In the genomic region with DNA sequence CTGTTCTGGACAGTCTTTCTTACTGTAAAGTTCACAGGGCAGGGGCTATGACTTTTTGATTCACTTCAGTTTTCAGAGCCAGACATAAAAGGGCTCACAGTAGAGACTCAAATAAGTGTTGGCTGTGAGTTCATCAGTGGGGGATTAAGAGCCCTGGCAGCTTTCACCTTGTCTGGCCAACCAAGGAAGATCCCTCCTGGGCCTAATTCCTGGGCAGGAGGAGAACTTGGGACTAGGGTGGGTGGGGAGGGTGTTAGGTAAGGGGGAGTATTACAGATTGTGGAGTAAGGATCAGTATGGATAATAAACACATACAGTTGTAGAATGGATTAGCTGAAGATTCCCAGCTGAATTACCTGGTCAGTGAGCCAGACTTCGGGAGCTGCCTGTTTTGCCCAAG, we compare ENCODE assay signal across 9 cellular contexts. TPM values are rescaled to one million over a fixed set of nuclear protein-coding genes. Genes with fewer than 3 reads are reported as not detected.
DNase-seq lines count a peak whose midpoint lies in the region; ATAC-seq and TF ChIP-seq lines count a peak whose summit lies in the region.
"Had no signal": no experiment of that assay in that cellular context is flagged by ENCODE, and none has a peak within 500 bp of the region (broad histone marks: within the 10 kb centered on the region; RNA-seq: fewer than 3 reads in every experiment).

No MANE protein-coding gene starts in this region.

- H3K4me1 Mint-ChIP-seq in dendritic cell treated with granulocyte-macrophage colony-stimulating factor and Interleukin-4, amounts not matched to agents 40 ng/mL and 50 ng/mL, for 4 days (ENCODE audit: low read depth) = peaks cover 34% of the 10 kb centered on the region
- peaks cover 25% of the 10 kb centered on the region for H3K4me1 Mint-ChIP-seq in neural progenitor cell

- H3K9me3 ChIP-seq in BLaER1 treated with 17β-estradiol and CSF1 and Interleukin-3, amounts not matched to agents 10 nM and 100 nM (replicated peaks in 1 of 11) = no peaks in the 10 kb centered on the region
- H3K9me3 ChIP-seq in Karpas-422 (ENCODE audit: low read length) (no peaks in the 10 kb centered on the region), neural progenitor cell (ENCODE audit: low read depth) (no peaks in the 10 kb centered on the region)

- intact Hi-C loops in dendritic cell treated with granulocyte-macrophage colony-stimulating factor and Interleukin-4, amounts not matched to agents 40 ng/mL and 50 ng/mL, for 4 days (cut with micrococcal nuclease) = loop anchor here (5.0 kb wide), 3 partner anchors 80 to 315 kb away; partner anchors contain the start of genes ALMS1 and SMYD5

- peaks cover 5% of the 10 kb centered on the region for H3F3A ChIP-seq in neural progenitor cell (ENCODE audit: low read depth)

- peak overlapping the region; percentile 89; the same call in 1 of the 2 replicates for H2AFZ ChIP-seq in Karpas-422 (ENCODE audit: low read length)
- peak overlapping the region; percentile 83 for H2AFZ ChIP-seq in neural progenitor cell (replicated peaks)

- H3K4me3 Mint-ChIP-seq in dendritic cell treated with granulocyte-macrophage colony-stimulating factor and Interleukin-4, amounts not matched to agents 40 ng/mL and 50 ng/mL, for 4 days = peak overlapping the region; percentile 91
- H3K4me3 Mint-ChIP-seq in neural progenitor cell = peak overlapping the region; percentile 92

- H3K9ac ChIP-seq in BLaER1 treated with 17β-estradiol and CSF1 and Interleukin-3, amounts not matched to agents 10 nM and 100 nM = peak overlapping the region in 9 of 11 experiments; percentile 87 to 92 (median 89); a peak in 17 of 22 replicates
- H3K9ac ChIP-seq in Karpas-422 (ENCODE audit: low read length) (peak overlapping the region; percentile 81), neural progenitor cell (no peak overlapping the region)

- H3K36me3 ChIP-seq in BLaER1 treated with 17β-estradiol and CSF1 and Interleukin-3, amounts not matched to agents 10 nM and 100 nM = peaks cover 0 to 34% (median 11%) of the 10 kb centered on the region in 11 experiments; a peak in 11 of 22 replicates
- H3K36me3 ChIP-seq in Karpas-422 (ENCODE audit: insufficient read depth, low read length) = no peaks in the 10 kb centered on the region
- H3K36me3 ChIP-seq in neural progenitor cell = no peaks in the 10 kb centered on the region

- no peaks in the 10 kb centered on the region for H3K9me2 ChIP-seq in Karpas-422 (replicated peaks; ENCODE audit: insufficient read depth, low read length)

- no peaks in the 10 kb centered on the region for H3K79me2 ChIP-seq in Karpas-422 (ENCODE audit: low read length)
- H3K79me2 ChIP-seq in neural progenitor cell (ENCODE audit: low read depth) = no peaks in the 10 kb centered on the region

- no peaks in the 10 kb centered on the region for H3K27me3 ChIP-seq in BLaER1 treated with 17β-estradiol and CSF1 and Interleukin-3, amounts not matched to agents 10 nM and 100 nM
- H3K27me3 ChIP-seq in Karpas-422 (ENCODE audit: low read length) = no peaks in the 10 kb centered on the region
- peaks cover 38% of the 10 kb centered on the region for H3K27me3 ChIP-seq in neural progenitor cell

- H3K4me2 ChIP-seq in BLaER1 treated with 17β-estradiol and CSF1 and Interleukin-3, amounts not matched to agents 10 nM and 100 nM = peak overlapping the region; percentile 88 to 97 (median 93)
- H3K4me2 ChIP-seq in Karpas-422 (ENCODE audit: low read depth, low read length, poor library complexity, severe bottlenecking) (peak overlapping the region; percentile 91), neural progenitor cell (peak overlapping the region; percentile 90)

- H4K20me1 ChIP-seq in BLaER1 treated with 17β-estradiol and CSF1 and Interleukin-3, amounts not matched to agents 10 nM and 100 nM = peaks cover 0 to 47% (median 12%) of the 10 kb centered on the region in 11 experiments; a peak in 12 of 22 replicates
- no peaks in the 10 kb centered on the region for H4K20me1 ChIP-seq in Karpas-422 (ENCODE audit: insufficient read depth, low read depth, low read length)
- H4K20me1 ChIP-seq in neural progenitor cell (ENCODE audit: low read depth) = no peaks in the 10 kb centered on the region

- no peak for ATAC-seq in GM21619 (IDR thresholded peaks at IDR 0.05; ENCODE audit: unreplicated experiment)

- no peaks in the 10 kb centered on the region for H3K9me3 Mint-ChIP-seq in dendritic cell treated with granulocyte-macrophage colony-stimulating factor and Interleukin-4, amounts not matched to agents 40 ng/mL and 50 ng/mL, for 4 days
- no peaks in the 10 kb centered on the region for H3K9me3 Mint-ChIP-seq in neural progenitor cell

- peaks cover 15% of the 10 kb centered on the region for H3K36me3 Mint-ChIP-seq in dendritic cell treated with granulocyte-macrophage colony-stimulating factor and Interleukin-4, amounts not matched to agents 40 ng/mL and 50 ng/mL, for 4 days (ENCODE audit: low read depth)
- peaks cover 4% of the 10 kb centered on the region for H3K36me3 Mint-ChIP-seq in neural progenitor cell

- no peak for TF ChIP-seq CTCF in neural progenitor cell (IDR thresholded peaks at IDR 0.05)

- peaks cover 18 to 31% (median 25%) of the 10 kb centered on the region in 10 experiments for H3K4me1 ChIP-seq in BLaER1 treated with 17β-estradiol and CSF1 and Interleukin-3, amounts not matched to agents 10 nM and 100 nM
- H3K4me1 ChIP-seq in Karpas-422 (ENCODE audit: low read length) (peaks cover 18% of the 10 kb centered on the region), neural progenitor cell (peaks cover 9% of the 10 kb centered on the region)

- peak overlapping the region; percentile 75 to 92 (median 81); a peak in 18 of 20 replicates for H3K4me3 ChIP-seq in BLaER1 treated with 17β-estradiol and CSF1 and Interleukin-3, amounts not matched to agents 10 nM and 100 nM
- H3K4me3 ChIP-seq in Karpas-422 (ENCODE audit: low read length) (peak overlapping the region; percentile 82), neural progenitor cell (peak overlapping the region; percentile 71)

- DNase-seq in Karpas-422 = no peak
- DNase-seq in neural progenitor cell (ENCODE audit: low spot score) = no peak
- no peak for DNase-seq in NCI-H2029 (lab: John Stamatoyannopoulos, UW)
- DNase-seq in inferior parietal cortex (ENCODE audit: extremely low spot score) = no peak
- DNase-seq in activated CD4-positive, alpha-beta T cell treated with anti-CD3 and anti-CD28 coated beads, Interleukin-2, amount 50 U/mL, for 48 hours = no peak
- DNase-seq: SHP77 had no signal

- peaks cover 7% of the 10 kb centered on the region for H3K27me3 Mint-ChIP-seq in dendritic cell treated with granulocyte-macrophage colony-stimulating factor and Interleukin-4, amounts not matched to agents 40 ng/mL and 50 ng/mL, for 4 days
- H3K27me3 Mint-ChIP-seq in neural progenitor cell (ENCODE audit: insufficient read depth, low read depth) = peaks cover 7% of the 10 kb centered on the region

- H3K27ac ChIP-seq in BLaER1 treated with 17β-estradiol and CSF1 and Interleukin-3, amounts not matched to agents 10 nM and 100 nM = peak overlapping the region in 7 of 11 experiments; percentile 81 to 93 (median 91); a peak in 6 of 22 replicates
- H3K27ac ChIP-seq in Karpas-422 (ENCODE audit: low read length) (no peak overlapping the region), neural progenitor cell (no peak overlapping the region)

- peak overlapping the region; percentile 96 for H3K27ac Mint-ChIP-seq in dendritic cell treated with granulocyte-macrophage colony-stimulating factor and Interleukin-4, amounts not matched to agents 40 ng/mL and 50 ng/mL, for 4 days
- H3K27ac Mint-ChIP-seq in neural progenitor cell = peak overlapping the region; percentile 46

RNA-seq across cellular contexts. Expression of gene SFXN5, which starts 0.9 kb away (rescaled TPM):
- total RNA-seq in Karpas-422 (2014; rRNA removed; shearing (Covaris generic); ENCODE audit: low replicate concordance) = 4.2 and 5.1 TPM in 2 replicates
- total RNA-seq in neural progenitor cell (ENCODE audit: low replicate concordance) = 3.4 and 7.3 TPM in 2 replicates

RNA-seq across cellular contexts. Expression of gene RAB11FIP5, which starts 40.3 kb away (rescaled TPM):
- total RNA-seq in Karpas-422 (2014; rRNA removed; shearing (Covaris generic); ENCODE audit: low replicate concordance) = 0.14 TPM in 1 of 2 replicates, not detected in the other
- 4.2 and 6.8 TPM in 2 replicates for total RNA-seq in neural progenitor cell (ENCODE audit: low replicate concordance)

Comparison
In these comparisons a context has a peak if more than half of its experiments do, and no peak if none do; other contexts are left out.
1. H3K27ac ChIP-seq: peak in BLaER1 treated with 17β-estradiol and CSF1 and Interleukin-3, amounts not matched to agents 10 nM and 100 nM (7 of 11); none in Karpas-422 (single experiment) and neural progenitor cell (single experiment).
2. Peak in every context shown above with its lines, with median percentiles within 50 percentile points of each other: H3K4me2 ChIP-seq and H3K4me3 ChIP-seq.